In the genomic region with DNA sequence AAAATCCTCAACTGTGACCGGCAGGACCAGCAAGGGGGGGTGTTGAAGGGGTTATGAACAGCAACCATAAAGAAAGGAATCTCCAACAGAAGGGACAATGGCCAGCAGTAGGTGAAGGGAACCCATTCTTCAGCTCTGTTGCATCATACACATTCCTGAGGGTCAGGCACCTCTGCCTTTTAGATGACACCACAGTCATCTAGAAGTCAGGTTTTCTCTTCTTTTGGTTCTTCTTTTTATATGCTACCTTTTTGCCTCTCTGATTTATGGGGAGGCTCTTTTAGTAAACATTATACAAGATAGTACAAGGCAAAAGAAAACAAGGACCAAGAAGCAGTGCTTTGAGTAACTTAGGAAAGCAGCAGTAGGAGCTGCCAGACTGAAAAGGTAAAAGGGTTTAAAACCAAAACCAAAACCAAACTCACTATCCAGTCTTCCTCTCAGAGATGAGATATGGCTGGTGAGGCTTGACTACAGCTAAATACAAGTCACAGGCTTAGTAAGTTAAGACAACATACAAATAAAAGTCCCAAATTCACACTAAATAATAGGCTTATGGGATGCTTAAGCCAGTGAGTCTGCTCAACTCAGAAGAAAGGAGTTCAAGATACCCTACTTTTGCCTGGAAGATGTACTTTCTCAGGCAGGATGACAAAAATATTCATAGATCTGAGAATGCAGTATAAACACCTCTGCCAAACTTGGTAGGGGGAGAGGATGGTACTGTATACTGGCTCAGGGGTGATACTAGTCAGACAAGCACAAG, we compare ENCODE assay signal across 11 cellular contexts. TPM values are rescaled to one million over a fixed set of nuclear protein-coding genes. Genes with fewer than 3 reads are reported as not detected.
DNase-seq lines count a peak whose midpoint lies in the region; ATAC-seq, FAIRE-seq and TF ChIP-seq lines count a peak whose summit lies in the region.
"Had no signal": no experiment of that assay in that cellular context is flagged by ENCODE, and none has a peak within 500 bp of the region (broad histone marks: within the 10 kb centered on the region; RNA-seq: fewer than 3 reads in every experiment).

No MANE protein-coding gene starts in this region.

- no peak overlapping the region; the same call in 1 of the 2 replicates for H3K4me3 ChIP-seq in Jurkat, Clone E6-1 (ENCODE audit: low read length)
- no peak overlapping the region for H3K4me3 ChIP-seq in neural progenitor cell
- H3K4me3 ChIP-seq: uterus had no signal

- H3F3A ChIP-seq in neural progenitor cell (ENCODE audit: low read depth), result peaks cover 8% of the 10 kb centered on the region

- peak; percentile 73 for FAIRE-seq in GM18507 (lab: Jason Lieb, UNC)
- FAIRE-seq: kidney had no signal

- ATAC-seq in GM21526 (IDR thresholded peaks at IDR 0.05; ENCODE audit: low FRiP score, unreplicated experiment), result peak; percentile 68
- no peak for ATAC-seq in left cardiac atrium

- no peaks in the 10 kb centered on the region for H4K20me1 ChIP-seq in neural progenitor cell (ENCODE audit: low read depth)

- H3K27me3 ChIP-seq in neural progenitor cell, result no peaks in the 10 kb centered on the region
- H3K27me3 ChIP-seq: uterus had no signal

- peak overlapping the region; percentile 10 to 43 (median 30) for H3K4me3 Mint-ChIP-seq in immature natural killer cell
- H3K4me3 Mint-ChIP-seq in neural progenitor cell, result no peak overlapping the region
- H3K4me3 Mint-ChIP-seq: dendritic cell treated with granulocyte-macrophage colony-stimulating factor and Interleukin-4, amounts not matched to agents 40 ng/mL and 50 ng/mL, for 4 days had no signal

- H3K27me3 Mint-ChIP-seq in immature natural killer cell (ENCODE audit: low read depth in 3 of 3) (peaks cover 0 to 2% (median 0%) of the 10 kb centered on the region in 3 donors), neural progenitor cell (ENCODE audit: insufficient read depth, low read depth) (no peaks in the 10 kb centered on the region)
- H3K27me3 Mint-ChIP-seq: dendritic cell treated with granulocyte-macrophage colony-stimulating factor and Interleukin-4, amounts not matched to agents 40 ng/mL and 50 ng/mL, for 4 days had no signal

- H3K9ac ChIP-seq in neural progenitor cell, result no peak overlapping the region

- no peaks in the 10 kb centered on the region for H3K9me3 Mint-ChIP-seq in immature natural killer cell
- H3K9me3 Mint-ChIP-seq in neural progenitor cell, result no peaks in the 10 kb centered on the region
- H3K9me3 Mint-ChIP-seq: dendritic cell treated with granulocyte-macrophage colony-stimulating factor and Interleukin-4, amounts not matched to agents 40 ng/mL and 50 ng/mL, for 4 days had no signal

- POLR2A ChIA-PET in RWPE1 (lab: Yijun Ruan, JAX; ENCODE audit: low non-redundant PET), result no interaction called here

- peak overlapping the region; percentile 80 to 95 (median 90) for H3K27ac Mint-ChIP-seq in immature natural killer cell
- no peak overlapping the region for H3K27ac Mint-ChIP-seq in neural progenitor cell
- H3K27ac Mint-ChIP-seq: dendritic cell treated with granulocyte-macrophage colony-stimulating factor and Interleukin-4, amounts not matched to agents 40 ng/mL and 50 ng/mL, for 4 days had no signal

- H2AFZ ChIP-seq in neural progenitor cell (replicated peaks), result no peak overlapping the region

- DNase-seq in GM18507 (ENCODE audit: extremely low spot score, insufficient read length, low read depth) (no peak), immature natural killer cell (peak in 2 of 3 donors; percentile 11 to 16), RWPE1 (ENCODE audit: low spot score) (no peak), T-helper 9 cell (no peak), neural progenitor cell (ENCODE audit: low spot score) (no peak), left cardiac atrium (no peak)
- peak; percentile 52 for DNase-seq in Jurkat, Clone E6-1 (ENCODE audit: low read depth, low spot score)
- DNase-seq: kidney, uterus had no signal

- peaks cover 20% of the 10 kb centered on the region for H3K4me1 ChIP-seq in neural progenitor cell
- H3K4me1 ChIP-seq: uterus had no signal

- H3K27ac ChIP-seq in RWPE1 (no peak overlapping the region), neural progenitor cell (no peak overlapping the region)
- H3K27ac ChIP-seq: uterus had no signal

- H3K4me2 ChIP-seq in neural progenitor cell, result no peak overlapping the region

- intact Hi-C loops in left cardiac atrium (cut with DNase I), result no loop called here

- H3K36me3 Mint-ChIP-seq in immature natural killer cell, result peaks cover 4 to 36% (median 16%) of the 10 kb centered on the region in 3 donors
- peaks cover 11% of the 10 kb centered on the region for H3K36me3 Mint-ChIP-seq in neural progenitor cell

- H3K9me3 ChIP-seq in neural progenitor cell (ENCODE audit: low read depth), result no peaks in the 10 kb centered on the region
- H3K9me3 ChIP-seq: uterus had no signal

- H3K4me1 Mint-ChIP-seq in immature natural killer cell (peaks cover 17 to 31% of the 10 kb centered on the region in 2 donors), neural progenitor cell (no peaks in the 10 kb centered on the region)

- no peaks in the 10 kb centered on the region for H3K79me2 ChIP-seq in neural progenitor cell (ENCODE audit: low read depth)

- H3K36me3 ChIP-seq in neural progenitor cell, result peaks cover 14% of the 10 kb centered on the region
- H3K36me3 ChIP-seq: uterus had no signal

- no peak for TF ChIP-seq CTCF in RWPE1 (conservative IDR thresholded peaks at IDR 0.05; ENCODE audit: low read depth)
- no peak for TF ChIP-seq CTCF in neural progenitor cell (IDR thresholded peaks at IDR 0.05)

- CTCF ChIA-PET in RWPE1 (lab: Yijun Ruan, JAX), result no interaction called here

RNA-seq across cellular contexts. Expression of gene TEX38, which starts 4.1 kb away (rescaled TPM):
- not detected for polyA plus RNA-seq in Jurkat, Clone E6-1 (2012; ENCODE audit: insufficient read depth, insufficient read length)
- polyA plus RNA-seq in immature natural killer cell, result not detected
- total RNA-seq in neural progenitor cell (ENCODE audit: low replicate concordance), result not detected in 2 replicates
- total RNA-seq in left cardiac atrium, result under 1 TPM in 1 of 2 donors, not detected in 1; 0.35 TPM
- total RNA-seq: uterus had no signal

RNA-seq across cellular contexts. Expression of gene ATPAF1, which starts 7.6 kb away (rescaled TPM):
- polyA plus RNA-seq in Jurkat, Clone E6-1 (2012; ENCODE audit: insufficient read depth, insufficient read length), result 65.4 TPM
- 100 to 1,000 TPM in 1 of 3 donors, 10 to 100 TPM in 2; 50.6 to 139 (median 51.7) TPM for polyA plus RNA-seq in immature natural killer cell
- 65.1 and 79.3 TPM in 2 replicates for total RNA-seq in neural progenitor cell (ENCODE audit: low replicate concordance)
- total RNA-seq in left cardiac atrium, result 100 to 1,000 TPM; 134 to 137 TPM

RNA-seq across cellular contexts. Expression of gene EFCAB14, which starts 43.2 kb away (rescaled TPM):
- polyA plus RNA-seq in Jurkat, Clone E6-1 (2012; ENCODE audit: insufficient read depth, insufficient read length), result 36.3 TPM
- polyA plus RNA-seq in immature natural killer cell, result 100 to 1,000 TPM in 1 of 3 donors, 10 to 100 TPM in 2; 85.8 to 145 (median 98.8) TPM
- total RNA-seq in neural progenitor cell (ENCODE audit: low replicate concordance) (28.5 and 44.7 TPM in 2 replicates), left cardiac atrium (10 to 100 TPM; 66.1 to 72.4 TPM)

RNA-seq across cellular contexts. Expression of gene MOB3C, which starts 59.1 kb away (rescaled TPM):
- polyA plus RNA-seq in Jurkat, Clone E6-1 (2012; ENCODE audit: insufficient read depth, insufficient read length), result 4.6 TPM
- 10 to 100 TPM in 1 of 3 donors, 1 to 10 TPM in 2; 5.5 to 14.6 (median 6.8) TPM for polyA plus RNA-seq in immature natural killer cell
- total RNA-seq in neural progenitor cell (ENCODE audit: low replicate concordance), result 1.1 and 2.3 TPM in 2 replicates
- total RNA-seq in left cardiac atrium, result 10 to 100 TPM; 18.3 to 22.1 TPM

Comparison
In these comparisons a context has a peak if more than half of its experiments do, and no peak if none do; other contexts are left out.
1. DNase-seq: peak in Jurkat, Clone E6-1 (single experiment) and immature natural killer cell (2 of 3); none in GM18507 (single experiment), RWPE1 (single experiment), T-helper 9 cell (single experiment), neural progenitor cell (single experiment) and left cardiac atrium (single experiment).